ENCODE assay signal across 1 cellular context in the genomic region with DNA sequence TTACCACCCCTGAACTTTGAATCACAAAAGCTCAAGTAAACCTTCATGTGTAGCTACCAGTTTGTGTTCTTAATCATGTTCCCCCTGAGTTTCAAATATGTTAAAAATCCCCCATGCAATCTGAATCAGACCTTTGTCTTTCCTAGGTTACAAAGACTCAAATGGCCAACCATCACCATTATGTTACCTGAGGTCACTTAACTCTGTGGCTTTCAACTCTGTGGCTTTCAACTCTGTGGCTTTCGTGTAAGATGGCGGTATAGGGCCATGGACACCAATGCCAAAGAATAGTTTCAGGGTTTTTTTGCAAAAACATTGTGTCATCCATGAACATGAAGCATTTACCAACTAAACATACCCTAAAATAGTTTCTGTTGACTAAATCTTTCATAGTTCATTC.
TF ChIP-seq lines count a peak whose summit lies in the region.

No MANE protein-coding gene starts in this region.

TF ChIP-seq in GM23338, 12 proteins besides CTCF, POLR2A, EP300 and RAD21 (continued from another document):
- TF ChIP-seq, protein P1, sequence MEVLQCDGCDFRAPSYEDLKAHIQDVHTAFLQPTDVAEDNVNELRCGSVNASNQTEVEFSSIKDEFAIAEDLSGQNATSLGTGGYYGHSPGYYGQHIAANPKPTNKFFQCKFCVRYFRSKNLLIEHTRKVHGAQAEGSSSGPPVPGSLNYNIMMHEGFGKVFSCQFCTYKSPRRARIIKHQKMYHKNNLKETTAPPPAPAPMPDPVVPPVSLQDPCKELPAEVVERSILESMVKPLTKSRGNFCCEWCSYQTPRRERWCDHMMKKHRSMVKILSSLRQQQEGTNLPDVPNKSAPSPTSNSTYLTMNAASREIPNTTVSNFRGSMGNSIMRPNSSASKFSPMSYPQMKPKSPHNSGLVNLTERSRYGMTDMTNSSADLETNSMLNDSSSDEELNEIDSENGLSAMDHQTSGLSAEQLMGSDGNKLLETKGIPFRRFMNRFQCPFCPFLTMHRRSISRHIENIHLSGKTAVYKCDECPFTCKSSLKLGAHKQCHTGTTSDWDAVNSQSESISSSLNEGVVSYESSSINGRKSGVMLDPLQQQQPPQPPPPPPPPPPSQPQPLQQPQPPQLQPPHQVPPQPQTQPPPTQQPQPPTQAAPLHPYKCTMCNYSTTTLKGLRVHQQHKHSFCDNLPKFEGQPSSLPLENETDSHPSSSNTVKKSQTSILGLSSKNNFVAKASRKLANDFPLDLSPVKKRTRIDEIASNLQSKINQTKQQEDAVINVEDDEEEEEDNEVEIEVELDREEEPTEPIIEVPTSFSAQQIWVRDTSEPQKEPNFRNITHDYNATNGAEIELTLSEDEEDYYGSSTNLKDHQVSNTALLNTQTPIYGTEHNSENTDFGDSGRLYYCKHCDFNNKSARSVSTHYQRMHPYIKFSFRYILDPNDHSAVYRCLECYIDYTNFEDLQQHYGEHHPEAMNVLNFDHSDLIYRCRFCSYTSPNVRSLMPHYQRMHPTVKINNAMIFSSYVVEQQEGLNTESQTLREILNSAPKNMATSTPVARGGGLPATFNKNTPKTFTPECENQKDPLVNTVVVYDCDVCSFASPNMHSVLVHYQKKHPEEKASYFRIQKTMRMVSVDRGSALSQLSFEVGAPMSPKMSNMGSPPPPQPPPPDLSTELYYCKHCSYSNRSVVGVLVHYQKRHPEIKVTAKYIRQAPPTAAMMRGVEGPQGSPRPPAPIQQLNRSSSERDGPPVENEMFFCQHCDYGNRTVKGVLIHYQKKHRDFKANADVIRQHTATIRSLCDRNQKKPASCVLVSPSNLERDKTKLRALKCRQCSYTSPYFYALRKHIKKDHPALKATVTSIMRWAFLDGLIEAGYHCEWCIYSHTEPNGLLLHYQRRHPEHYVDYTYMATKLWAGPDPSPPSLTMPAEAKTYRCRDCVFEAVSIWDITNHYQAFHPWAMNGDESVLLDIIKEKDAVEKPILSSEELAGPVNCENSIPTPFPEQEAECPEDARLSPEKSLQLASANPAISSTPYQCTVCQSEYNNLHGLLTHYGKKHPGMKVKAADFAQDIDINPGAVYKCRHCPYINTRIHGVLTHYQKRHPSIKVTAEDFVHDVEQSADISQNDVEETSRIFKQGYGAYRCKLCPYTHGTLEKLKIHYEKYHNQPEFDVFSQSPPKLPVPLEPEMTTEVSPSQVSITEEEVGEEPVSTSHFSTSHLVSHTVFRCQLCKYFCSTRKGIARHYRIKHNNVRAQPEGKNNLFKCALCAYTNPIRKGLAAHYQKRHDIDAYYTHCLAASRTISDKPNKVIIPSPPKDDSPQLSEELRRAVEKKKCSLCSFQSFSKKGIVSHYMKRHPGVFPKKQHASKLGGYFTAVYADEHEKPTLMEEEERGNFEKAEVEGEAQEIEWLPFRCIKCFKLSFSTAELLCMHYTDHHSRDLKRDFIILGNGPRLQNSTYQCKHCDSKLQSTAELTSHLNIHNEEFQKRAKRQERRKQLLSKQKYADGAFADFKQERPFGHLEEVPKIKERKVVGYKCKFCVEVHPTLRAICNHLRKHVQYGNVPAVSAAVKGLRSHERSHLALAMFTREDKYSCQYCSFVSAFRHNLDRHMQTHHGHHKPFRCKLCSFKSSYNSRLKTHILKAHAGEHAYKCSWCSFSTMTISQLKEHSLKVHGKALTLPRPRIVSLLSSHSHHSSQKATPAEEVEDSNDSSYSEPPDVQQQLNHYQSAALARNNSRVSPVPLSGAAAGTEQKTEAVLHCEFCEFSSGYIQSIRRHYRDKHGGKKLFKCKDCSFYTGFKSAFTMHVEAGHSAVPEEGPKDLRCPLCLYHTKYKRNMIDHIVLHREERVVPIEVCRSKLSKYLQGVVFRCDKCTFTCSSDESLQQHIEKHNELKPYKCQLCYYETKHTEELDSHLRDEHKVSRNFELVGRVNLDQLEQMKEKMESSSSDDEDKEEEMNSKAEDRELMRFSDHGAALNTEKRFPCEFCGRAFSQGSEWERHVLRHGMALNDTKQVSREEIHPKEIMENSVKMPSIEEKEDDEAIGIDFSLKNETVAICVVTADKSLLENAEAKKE (CRISPR knock-in tag; IDR thresholded peaks at IDR 0.05) = no peak
- TF ChIP-seq NANOG (IDR thresholded peaks at IDR 0.05; ENCODE audit: borderline replicate concordance) (no peak), ZNF114 (CRISPR knock-in tag; IDR thresholded peaks at IDR 0.05) (no peak)
- TF ChIP-seq, protein P2, sequence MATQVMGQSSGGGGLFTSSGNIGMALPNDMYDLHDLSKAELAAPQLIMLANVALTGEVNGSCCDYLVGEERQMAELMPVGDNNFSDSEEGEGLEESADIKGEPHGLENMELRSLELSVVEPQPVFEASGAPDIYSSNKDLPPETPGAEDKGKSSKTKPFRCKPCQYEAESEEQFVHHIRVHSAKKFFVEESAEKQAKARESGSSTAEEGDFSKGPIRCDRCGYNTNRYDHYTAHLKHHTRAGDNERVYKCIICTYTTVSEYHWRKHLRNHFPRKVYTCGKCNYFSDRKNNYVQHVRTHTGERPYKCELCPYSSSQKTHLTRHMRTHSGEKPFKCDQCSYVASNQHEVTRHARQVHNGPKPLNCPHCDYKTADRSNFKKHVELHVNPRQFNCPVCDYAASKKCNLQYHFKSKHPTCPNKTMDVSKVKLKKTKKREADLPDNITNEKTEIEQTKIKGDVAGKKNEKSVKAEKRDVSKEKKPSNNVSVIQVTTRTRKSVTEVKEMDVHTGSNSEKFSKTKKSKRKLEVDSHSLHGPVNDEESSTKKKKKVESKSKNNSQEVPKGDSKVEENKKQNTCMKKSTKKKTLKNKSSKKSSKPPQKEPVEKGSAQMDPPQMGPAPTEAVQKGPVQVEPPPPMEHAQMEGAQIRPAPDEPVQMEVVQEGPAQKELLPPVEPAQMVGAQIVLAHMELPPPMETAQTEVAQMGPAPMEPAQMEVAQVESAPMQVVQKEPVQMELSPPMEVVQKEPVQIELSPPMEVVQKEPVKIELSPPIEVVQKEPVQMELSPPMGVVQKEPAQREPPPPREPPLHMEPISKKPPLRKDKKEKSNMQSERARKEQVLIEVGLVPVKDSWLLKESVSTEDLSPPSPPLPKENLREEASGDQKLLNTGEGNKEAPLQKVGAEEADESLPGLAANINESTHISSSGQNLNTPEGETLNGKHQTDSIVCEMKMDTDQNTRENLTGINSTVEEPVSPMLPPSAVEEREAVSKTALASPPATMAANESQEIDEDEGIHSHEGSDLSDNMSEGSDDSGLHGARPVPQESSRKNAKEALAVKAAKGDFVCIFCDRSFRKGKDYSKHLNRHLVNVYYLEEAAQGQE (IDR thresholded peaks at IDR 0.05; ENCODE audit: unreplicated experiment) = no peak
